ENCODE assay signal across 19 cellular contexts in genomic region chr5:54516051-54516645, GRCh38. TPM values are rescaled to one million over a fixed set of nuclear protein-coding genes. Genes with fewer than 3 reads are reported as not detected.
DNase-seq lines count a peak whose midpoint lies in the region; TF ChIP-seq lines count a peak whose summit lies in the region.
"Had no signal": no experiment of that assay in that cellular context is flagged by ENCODE, and none has a peak within 500 bp of the region (broad histone marks: within the 10 kb centered on the region; RNA-seq: fewer than 3 reads in every experiment).

No MANE protein-coding gene starts in this region.

- peak overlapping the region in 7 of 59 donors; percentile 27 to 97 (median 63) for H3K27ac ChIP-seq in dorsolateral prefrontal cortex
- H3K27ac ChIP-seq: colonic mucosa, pancreas, WERI-Rb-1 had no signal

- no peak overlapping the region for H3K27ac Mint-ChIP-seq in nephron progenitor cell
- H3K27ac Mint-ChIP-seq: activated naive CD8-positive, alpha-beta T cell treated with anti-CD3 and anti-CD28 coated beads, Interleukin-2, amount 10 ng/mL, durations not matched to agents 7 days and 5 days had no signal

- H3K27me3 ChIP-seq in dorsolateral prefrontal cortex = no peaks in the 10 kb centered on the region
- H3K27me3 ChIP-seq: colonic mucosa, pancreas had no signal

- peaks cover 3% of the 10 kb centered on the region for H3K27me3 Mint-ChIP-seq in nephron progenitor cell (ENCODE audit: low read depth, poor library complexity)

- TF ChIP-seq CTCF in nephron progenitor cell (IDR thresholded peaks at IDR 0.05) (no peak), dorsolateral prefrontal cortex (IDR thresholded peaks at IDR 0.05 in 54 of 56, conservative IDR thresholded peaks at IDR 0.05 in 2 of 56; ENCODE audit: low read depth in 1 of 56, partially characterized antibody in 56 of 56) (no peak)

- H3K36me3 Mint-ChIP-seq in nephron progenitor cell (ENCODE audit: low read depth) = peaks cover 15% of the 10 kb centered on the region

- peak overlapping the region in 3 of 59 donors; percentile 95 to 97 (median 95) for H3K4me3 ChIP-seq in dorsolateral prefrontal cortex

- no peaks in the 10 kb centered on the region for H3K9me3 Mint-ChIP-seq in nephron progenitor cell
- H3K9me3 Mint-ChIP-seq: activated naive CD8-positive, alpha-beta T cell treated with anti-CD3 and anti-CD28 coated beads, Interleukin-2, amount 10 ng/mL, durations not matched to agents 7 days and 5 days had no signal

- H3K4me3 Mint-ChIP-seq in nephron progenitor cell = peak overlapping the region; percentile 13

- DNase-seq in COR-L47 (lab: John Stamatoyannopoulos, UW) (peak; percentile 66), NCI-H1105 (lab: John Stamatoyannopoulos, UW) (peak; percentile 39), astrocyte of the hippocampus (ENCODE audit: low read depth, low spot score) (peak; percentile 74), nephron progenitor cell (no peak), SW 1271 (lab: John Stamatoyannopoulos, UW) (no peak), dorsolateral prefrontal cortex (no peak), NCI-H2171 (lab: John Stamatoyannopoulos, UW) (no peak)
- DNase-seq: activated effector memory CD4-positive, alpha-beta T cell treated with Interleukin-2 at 50 U/mL for 16 hours; activated naive CD8-positive, alpha-beta T cell treated with anti-CD3 and anti-CD28 coated beads, Interleukin-2, amount 10 ng/mL, durations not matched to agents 7 days and 5 days; colonic mucosa; GF-D8; KBM-7; left colon; mesendoderm; NCI-H1930; NCI-H226; pancreas; stimulated activated CD4-positive, alpha-beta T cell treated with anti-CD3 and anti-CD28 coated beads, Interleukin-15, amount 100 ng/mL, for 24 hours; WERI-Rb-1 had no signal

- intact Hi-C loops in dorsolateral prefrontal cortex (cut with DNase I) = loop anchor here (2.0 to 10.0 kb wide), 7 partner anchors 36 to 351 kb away; partner anchors contain the start of gene ARL15 (in 1 of the 2)

- peaks cover 51% of the 10 kb centered on the region for H3K4me1 Mint-ChIP-seq in nephron progenitor cell

RNA-seq across cellular contexts. Expression of gene SNX18, which starts 1.4 kb away (rescaled TPM):
- 10 to 100 TPM; 15.1 to 35.3 (median 21.5) TPM for total RNA-seq in dorsolateral prefrontal cortex

Comparison
In these comparisons a context has a peak if more than half of its experiments do, and no peak if none do; other contexts are left out.
1. DNase-seq: peak in COR-L47 (single experiment), NCI-H1105 (single experiment) and astrocyte of the hippocampus (single experiment); none in nephron progenitor cell (single experiment), SW 1271 (0 of 2), dorsolateral prefrontal cortex (0 of 10) and NCI-H2171 (single experiment).